8 cellular contexts compared by ENCODE assay signal in genomic region chr22:38214248-38215056, GRCh38. TPM values are rescaled to one million over a fixed set of nuclear protein-coding genes. Genes with fewer than 3 reads are reported as not detected.
A peak's percentile ranks its signal among the peaks of the same experiment; 100 is the strongest.
DNase-seq lines count a peak whose midpoint lies in the region; ATAC-seq, FAIRE-seq and TF ChIP-seq lines count a peak whose summit lies in the region.

No MANE protein-coding gene starts in this region.

- H3K4me3 ChIP-seq in GM12878: peak overlapping the region; percentile 58

- intact Hi-C loops in GM12878 (cut with micrococcal nuclease; ENCODE audit: unreplicated experiment): loop anchor here (5.0 to 10.0 kb wide), 3 partner anchors 37 to 100 kb away; partner anchors contain the start of gene BAIAP2L2

- H3K9ac ChIP-seq in GM12878 (ENCODE audit: control insufficient read depth, insufficient read depth, low read length): peak overlapping the region; percentile 3; the same call in 1 of the 2 replicates

- peak overlapping the region; percentile 22 for H2AFZ ChIP-seq in GM12878 (ENCODE audit: control insufficient read depth, low read depth, low read length)

- CTCF ChIA-PET in GM12878 (lab: Yijun Ruan, JAX): interaction anchor here (0.6 to 2.0 kb wide), 9 partner anchors 9 to 162 kb away, joined by 3 to 7 read pairs (median 3); partner anchors contain the start of gene PICK1

- peak; percentile 31 for FAIRE-seq in GM12878 (lab: Jason Lieb, UNC)

- SMC1A ChIA-PET in GM12878 (lab: Charles Lee; ENCODE audit: uncharacterized antibody, unreplicated experiment): interaction anchor here (1.2 to 4.3 kb wide), 6 partner anchors 10 to 114 kb away, joined by 3 to 20 read pairs (median 8); partner anchors contain the start of genes MAFF and PLA2G6

- H3K9me3 Mint-ChIP-seq in T-helper 2 cell treated with Interferon-gamma antibody and Interleukin-4, amounts not matched to agents 5 μg/mL and 100 μg/mL, for 36 hours: no peaks in the 10 kb centered on the region
- H3K9me3 Mint-ChIP-seq in immature natural killer cell: peaks cover 0 to 2% (median 0%) of the 10 kb centered on the region in 6 donors

- no peak overlapping the region for H3K4me3 Mint-ChIP-seq in T-helper 2 cell treated with Interferon-gamma antibody and Interleukin-4, amounts not matched to agents 5 μg/mL and 100 μg/mL, for 36 hours
- peak overlapping the region; percentile 36 to 69 (median 60) for H3K4me3 Mint-ChIP-seq in immature natural killer cell

- DNase-seq in GM20000 (ENCODE audit: low spot score) (peak; percentile 90), GM12878 (ENCODE audit: low read depth, low spot score) (no peak), immature natural killer cell (peak; percentile 71 to 86 (median 78))
- DNase-seq in T-helper 2 cell treated with Interferon-gamma antibody and Interleukin-4, amounts not matched to agents 5 μg/mL and 100 μg/mL, for 36 hours (ENCODE audit: low spot score): peak; percentile 48
- DNase-seq in stimulated activated CD4-positive, alpha-beta T cell treated with anti-CD3 and anti-CD28 coated beads, Interleukin-2, amount 100 ng/mL, for 24 hours: peak; percentile 62 to 73

- WGBS in GM12878 (ENCODE audit: insufficient coverage, insufficient replicate concordance, low lambda C conversion rate, missing lambda C conversion rate): under 1% methylated on average over 67 of the region's 85 CpGs

- H3K4me2 ChIP-seq in GM12878 (ENCODE audit: control insufficient read depth, insufficient read depth): peak overlapping the region; percentile 10

- in situ Hi-C loops in GM12878 (cut with MboI): no loop called here

- no TSS peak for BruUV-seq in GM12878 (replicated peaks; lab: Mats Ljungman, UMichigan)

- POLR2A ChIA-PET in GM12878 (lab: Charles Lee): interaction anchor here (0.6 to 1.8 kb wide), 7 partner anchors 10 to 492 kb away, joined by 3 to 10 read pairs (median 3); no protein-coding TSS in a partner anchor

- peaks cover 46% of the 10 kb centered on the region for H3K4me1 ChIP-seq in GM12878 (ENCODE audit: control insufficient read depth, insufficient read depth, low read length)

- H4K20me1 ChIP-seq in GM12878 (ENCODE audit: control insufficient read depth, insufficient read depth): no peaks in the 10 kb centered on the region

- H3K36me3 ChIP-seq in GM12878 (ENCODE audit: control insufficient read depth in 2 of 2, insufficient read depth in 2 of 2, low read length in 1 of 2): no peaks in the 10 kb centered on the region; a peak in 2 of 4 replicates

- no peak for TF ChIP-seq EP300 in GM12878 (IDR thresholded peaks at IDR 0.05; ENCODE audit: borderline replicate concordance in 1 of 2, control insufficient read depth in 1 of 2, low read depth in 2 of 2, low read length in 2 of 2)

- RAD21 ChIA-PET in GM12878 (lab: Charles Lee; ENCODE audit: unreplicated experiment): interaction anchor here (0.8 to 3.4 kb wide), 8 partner anchors 9 to 115 kb away, joined by 3 to 13 read pairs (median 4); partner anchors contain the start of genes MAFF and PLA2G6

- no peaks in the 10 kb centered on the region for H3K9me3 ChIP-seq in GM12878 (replicated peaks; ENCODE audit: control insufficient read depth, insufficient read depth, low read length)

- H3K27me3 ChIP-seq in GM12878 (replicated peaks in 1 of 2; ENCODE audit: control insufficient read depth in 2 of 2, insufficient read depth in 2 of 2, low read length in 1 of 2): no peaks in the 10 kb centered on the region

- no peak for TF ChIP-seq CTCF in GM20000 (IDR thresholded peaks at IDR 0.05; ENCODE audit: extremely low read depth, missing control alignments)
- TF ChIP-seq CTCF in GM12878 (IDR thresholded peaks at IDR 0.05 in 2 of 3, conservative IDR thresholded peaks at IDR 0.05 in 1 of 3; ENCODE audit: control insufficient read depth in 2 of 3, extremely low read depth in 1 of 3, insufficient read depth in 1 of 3, low read depth in 3 of 3, low read length in 3 of 3): peak in 1 of 3 experiments; percentile 10; a peak in 2 of 6 replicates

- H3K27ac ChIP-seq in GM12878 (ENCODE audit: control insufficient read depth, insufficient read depth): peak overlapping the region; percentile 5; the same call in 1 of the 2 replicates

- no peaks in the 10 kb centered on the region for H3K79me2 ChIP-seq in GM12878 (ENCODE audit: control insufficient read depth, insufficient read depth, low read length)

- no peaks in the 10 kb centered on the region for H3K27me3 Mint-ChIP-seq in T-helper 2 cell treated with Interferon-gamma antibody and Interleukin-4, amounts not matched to agents 5 μg/mL and 100 μg/mL, for 36 hours (ENCODE audit: low read depth)
- peaks cover 62 to 72% (median 68%) of the 10 kb centered on the region in 3 donors for H3K27me3 Mint-ChIP-seq in immature natural killer cell (ENCODE audit: low read depth in 3 of 3)

- TF ChIP-seq POLR2A in GM12878 (IDR thresholded peaks at IDR 0.05; ENCODE audit: low read depth, low read length): peak; percentile 55; the same call in 1 of the 2 replicates

- no peak for TF ChIP-seq RAD21 in GM12878 (IDR thresholded peaks at IDR 0.05; ENCODE audit: insufficient read depth, low read depth, low read length)

- H3K4me1 Mint-ChIP-seq in T-helper 2 cell treated with Interferon-gamma antibody and Interleukin-4, amounts not matched to agents 5 μg/mL and 100 μg/mL, for 36 hours (ENCODE audit: low read depth): peaks cover 15% of the 10 kb centered on the region
- peaks cover 46 to 60% of the 10 kb centered on the region in 2 donors for H3K4me1 Mint-ChIP-seq in immature natural killer cell

- ATAC-seq in GM12878: peak; percentile 76
- no peak for ATAC-seq in GM19351 (IDR thresholded peaks at IDR 0.05; ENCODE audit: unreplicated experiment)
- ATAC-seq in GM19467 (IDR thresholded peaks at IDR 0.05; ENCODE audit: unreplicated experiment): no peak
- ATAC-seq in HG02870 (IDR thresholded peaks at IDR 0.05; ENCODE audit: unreplicated experiment): no peak

- no peak overlapping the region for H3K27ac Mint-ChIP-seq in T-helper 2 cell treated with Interferon-gamma antibody and Interleukin-4, amounts not matched to agents 5 μg/mL and 100 μg/mL, for 36 hours
- peak overlapping the region; percentile 55 to 76 (median 72) for H3K27ac Mint-ChIP-seq in immature natural killer cell

- H3K36me3 Mint-ChIP-seq in T-helper 2 cell treated with Interferon-gamma antibody and Interleukin-4, amounts not matched to agents 5 μg/mL and 100 μg/mL, for 36 hours (ENCODE audit: low read depth): peaks cover 1% of the 10 kb centered on the region
- H3K36me3 Mint-ChIP-seq in immature natural killer cell: peaks cover 5 to 18% (median 7%) of the 10 kb centered on the region in 3 donors

RNA-seq across cellular contexts. Expression of gene MAFF, which starts 12.7 kb away (rescaled TPM):
- total RNA-seq in GM12878 (2013; cell fraction: nucleolus; rRNA removed): 6.2 and 10.1 TPM in 2 replicates
- total RNA-seq in GM12878 (2014; rRNA removed): 1.0 and 1.1 TPM in 2 replicates
- total RNA-seq in GM12878 (2014; rRNA removed; fragmentation: Illumina TruSeq; extraction: Trizol): 0.54 and 0.88 TPM in 2 replicates
- 0.87 and 1.4 TPM in 2 replicates for total RNA-seq in GM12878 (2021)
- 0.91 TPM for polyA plus RNA-seq in GM12878 (2011; ENCODE audit: low read depth)
- polyA plus RNA-seq in GM12878 (2011; rRNA removed): 1.9 and 2.3 TPM in 2 replicates
- 2.7 and 3.2 TPM in 2 replicates for polyA plus RNA-seq in GM12878 (2011; cell fraction: cytosol; rRNA removed)
- 1.8 TPM in 2 replicates for polyA plus RNA-seq in GM12878 (2011; cell fraction: nucleus; rRNA removed)
- 2.4 and 4.9 TPM in 2 replicates for polyA plus RNA-seq in GM12878 (2012)
- polyA plus RNA-seq in GM12878 (2014; fragmentation: Illumina TruSeq; extraction: Trizol): 0.57 and 0.81 TPM in 2 replicates
- polyA plus RNA-seq in GM12878 (2014; fragmentation: Nextera tagmentation; extraction: Ambion mirVana): under 1 TPM in 1 of 2 experiments, not detected in 1; 0.22 TPM
- 1.0 and 1.3 TPM in 2 replicates for polyA plus RNA-seq in GM12878 (2014; rRNA removed)
- polyA plus RNA-seq in GM12878 (2016; fragmentation: Nextera tagmentation; extraction: Ambion mirVana): under 1 TPM; 0.32 to 0.78 TPM
- polyA minus RNA-seq in GM12878 (2011; rRNA and poly(A)+ RNA removed): 0.80 and 1.8 TPM in 2 replicates
- 0.62 and 2.9 TPM in 2 replicates for polyA minus RNA-seq in GM12878 (2011; cell fraction: cytosol; rRNA and poly(A)+ RNA removed)
- 2.2 and 2.4 TPM in 2 replicates for polyA minus RNA-seq in GM12878 (2011; cell fraction: nucleus; rRNA and poly(A)+ RNA removed)
- polyA plus RNA-seq in immature natural killer cell: 10 to 100 TPM in 2 of 3 donors, 1 to 10 TPM in 1; 8.1 to 20.8 (median 15.2) TPM

RNA-seq across cellular contexts. Expression of gene PLA2G6, which starts 32.8 kb away (rescaled TPM):
- total RNA-seq in GM12878 (2013; cell fraction: nucleolus; rRNA removed): 187 and 240 TPM in 2 replicates
- total RNA-seq in GM12878 (2014; rRNA removed): 17.3 and 20.3 TPM in 2 replicates
- total RNA-seq in GM12878 (2014; rRNA removed; fragmentation: Illumina TruSeq; extraction: Trizol): 11.7 and 13.5 TPM in 2 replicates
- 16.7 and 23.2 TPM in 2 replicates for total RNA-seq in GM12878 (2021)
- 14.0 TPM for polyA plus RNA-seq in GM12878 (2011; ENCODE audit: low read depth)
- 25.3 and 42.2 TPM in 2 replicates for polyA plus RNA-seq in GM12878 (2011; rRNA removed)
- 37.1 and 42.6 TPM in 2 replicates for polyA plus RNA-seq in GM12878 (2011; cell fraction: cytosol; rRNA removed)
- polyA plus RNA-seq in GM12878 (2011; cell fraction: nucleus; rRNA removed): 377 and 471 TPM in 2 replicates
- polyA plus RNA-seq in GM12878 (2012): 37.9 and 41.3 TPM in 2 replicates
- 14.2 and 18.9 TPM in 2 replicates for polyA plus RNA-seq in GM12878 (2014; fragmentation: Illumina TruSeq; extraction: Trizol)
- under 1 TPM; 0.15 to 0.27 TPM for polyA plus RNA-seq in GM12878 (2014; fragmentation: Nextera tagmentation; extraction: Ambion mirVana)
- 28.1 and 30.7 TPM in 2 replicates for polyA plus RNA-seq in GM12878 (2014; rRNA removed)
- 10 to 100 TPM; 10.0 to 12.6 TPM for polyA plus RNA-seq in GM12878 (2016; fragmentation: Nextera tagmentation; extraction: Ambion mirVana)
- polyA minus RNA-seq in GM12878 (2011; rRNA and poly(A)+ RNA removed): 69.2 and 114 TPM in 2 replicates
- polyA minus RNA-seq in GM12878 (2011; cell fraction: cytosol; rRNA and poly(A)+ RNA removed): 15.9 and 17.0 TPM in 2 replicates
- 122 and 142 TPM in 2 replicates for polyA minus RNA-seq in GM12878 (2011; cell fraction: nucleus; rRNA and poly(A)+ RNA removed)
- polyA plus RNA-seq in immature natural killer cell: 10 to 100 TPM in 1 of 3 donors, 1 to 10 TPM in 2; 3.3 to 11.4 (median 4.2) TPM

RNA-seq across cellular contexts. Expression of gene TMEM184B, which starts 58.4 kb away (rescaled TPM):
- total RNA-seq in GM12878 (2013; cell fraction: nucleolus; rRNA removed): 13.7 and 14.0 TPM in 2 replicates
- 4.7 and 5.8 TPM in 2 replicates for total RNA-seq in GM12878 (2014; rRNA removed)
- 4.2 and 5.0 TPM in 2 replicates for total RNA-seq in GM12878 (2014; rRNA removed; fragmentation: Illumina TruSeq; extraction: Trizol)
- 19.5 and 22.4 TPM in 2 replicates for total RNA-seq in GM12878 (2021)
- polyA plus RNA-seq in GM12878 (2011; ENCODE audit: low read depth): 4.2 TPM
- 2.0 and 3.6 TPM in 2 replicates for polyA plus RNA-seq in GM12878 (2011; rRNA removed)
- 4.5 and 5.4 TPM in 2 replicates for polyA plus RNA-seq in GM12878 (2011; cell fraction: cytosol; rRNA removed)
- 9.4 and 12.5 TPM in 2 replicates for polyA plus RNA-seq in GM12878 (2011; cell fraction: nucleus; rRNA removed)
- 10.0 and 10.7 TPM in 2 replicates for polyA plus RNA-seq in GM12878 (2012)
- polyA plus RNA-seq in GM12878 (2014; fragmentation: Illumina TruSeq; extraction: Trizol): 9.8 and 10.0 TPM in 2 replicates
- 1 to 10 TPM in 1 of 2 experiments, under 1 TPM in 1; 0.56 to 1.0 TPM for polyA plus RNA-seq in GM12878 (2014; fragmentation: Nextera tagmentation; extraction: Ambion mirVana)
- 14.7 and 15.7 TPM in 2 replicates for polyA plus RNA-seq in GM12878 (2014; rRNA removed)
- polyA plus RNA-seq in GM12878 (2016; fragmentation: Nextera tagmentation; extraction: Ambion mirVana): 10 to 100 TPM; 16.1 to 17.1 TPM
- polyA minus RNA-seq in GM12878 (2011; rRNA and poly(A)+ RNA removed): 5.0 and 5.3 TPM in 2 replicates
- 3.6 and 4.7 TPM in 2 replicates for polyA minus RNA-seq in GM12878 (2011; cell fraction: cytosol; rRNA and poly(A)+ RNA removed)
- 2.9 and 4.6 TPM in 2 replicates for polyA minus RNA-seq in GM12878 (2011; cell fraction: nucleus; rRNA and poly(A)+ RNA removed)
- polyA plus RNA-seq in immature natural killer cell: 10 to 100 TPM; 12.1 to 50.7 (median 30.3) TPM
